ENCODE assay signal across 10 cellular contexts in the genomic region with DNA sequence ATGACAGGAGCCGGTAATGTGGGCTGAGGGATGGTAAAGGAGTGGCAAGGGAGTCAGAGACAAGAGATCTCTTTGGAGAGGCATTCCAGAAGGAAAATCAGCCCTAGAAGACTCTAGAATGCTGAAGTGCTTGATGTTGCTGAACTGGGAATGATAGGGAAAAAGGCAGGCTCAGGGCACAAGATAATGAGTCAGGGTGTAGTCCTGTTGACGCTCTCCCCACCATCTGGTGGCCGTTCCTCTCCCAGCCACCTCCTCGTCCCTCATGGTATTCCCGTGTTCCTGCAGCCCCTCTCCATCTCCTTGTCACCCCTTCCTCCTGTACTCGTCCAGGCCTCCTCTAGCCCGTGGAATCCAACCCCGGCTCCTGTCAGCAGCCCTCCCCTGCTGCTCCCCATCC. TPM values are rescaled to one million over a fixed set of nuclear protein-coding genes. Genes with fewer than 3 reads are reported as not detected.
DNase-seq lines count a peak whose midpoint lies in the region; ATAC-seq and TF ChIP-seq lines count a peak whose summit lies in the region.
"Had no signal": no experiment of that assay in that cellular context is flagged by ENCODE, and none has a peak within 500 bp of the region (broad histone marks: within the 10 kb centered on the region; RNA-seq: fewer than 3 reads in every experiment).

No MANE protein-coding gene starts in this region.

- H3K9me3 Mint-ChIP-seq in stimulated activated naive CD8-positive, alpha-beta T cell treated with anti-CD3 and anti-CD28 coated beads, Interleukin-15, Interleukin-2, amounts not matched to agents 100 ng/mL and 50 ng/mL, for 24 hours, result no peaks in the 10 kb centered on the region
- H3K9me3 Mint-ChIP-seq in T-cell, result no peaks in the 10 kb centered on the region

- no peaks in the 10 kb centered on the region for H3K36me3 Mint-ChIP-seq in stimulated activated naive CD8-positive, alpha-beta T cell treated with anti-CD3 and anti-CD28 coated beads, Interleukin-15, Interleukin-2, amounts not matched to agents 100 ng/mL and 50 ng/mL, for 24 hours (ENCODE audit: low read depth)
- H3K36me3 Mint-ChIP-seq in T-cell, result no peaks in the 10 kb centered on the region

- H3K27ac Mint-ChIP-seq in stimulated activated naive CD8-positive, alpha-beta T cell treated with anti-CD3 and anti-CD28 coated beads, Interleukin-15, Interleukin-2, amounts not matched to agents 100 ng/mL and 50 ng/mL, for 24 hours, result no peak overlapping the region
- peak overlapping the region in 1 of 2 donors; percentile 72 for H3K27ac Mint-ChIP-seq in T-cell

- no peak for DNase-seq in stimulated activated naive CD8-positive, alpha-beta T cell treated with anti-CD3 and anti-CD28 coated beads, Interleukin-15, Interleukin-2, amounts not matched to agents 100 U/mL and 50 U/mL, for 24 hours
- DNase-seq in T-cell (no peak), fibroblast of villous mesenchyme (ENCODE audit: low read depth) (no peak)
- DNase-seq in stimulated activated CD4-positive, alpha-beta T cell treated with anti-CD3 and anti-CD28 coated beads, Interleukin-4, amount 100 ng/mL, for 1 hour, result no peak
- DNase-seq: NCI-H187, stomach had no signal

- peak overlapping the region; percentile 15 for H3K4me3 ChIP-seq in fibroblast of villous mesenchyme (ENCODE audit: low read depth, low read length)

- no peak for TF ChIP-seq CTCF in fibroblast of villous mesenchyme (IDR thresholded peaks at IDR 0.05; ENCODE audit: insufficient read depth, low read depth, low read length)

- no peaks in the 10 kb centered on the region for H3K27me3 Mint-ChIP-seq in stimulated activated naive CD8-positive, alpha-beta T cell treated with anti-CD3 and anti-CD28 coated beads, Interleukin-15, Interleukin-2, amounts not matched to agents 100 ng/mL and 50 ng/mL, for 24 hours
- no peaks in the 10 kb centered on the region for H3K27me3 Mint-ChIP-seq in T-cell

- peak overlapping the region; percentile 42 for H3K4me3 Mint-ChIP-seq in stimulated activated naive CD8-positive, alpha-beta T cell treated with anti-CD3 and anti-CD28 coated beads, Interleukin-15, Interleukin-2, amounts not matched to agents 100 ng/mL and 50 ng/mL, for 24 hours
- peak overlapping the region; percentile 50 to 82 (median 73) for H3K4me3 Mint-ChIP-seq in T-cell

- peaks cover 13% of the 10 kb centered on the region for H3K4me1 Mint-ChIP-seq in stimulated activated naive CD8-positive, alpha-beta T cell treated with anti-CD3 and anti-CD28 coated beads, Interleukin-15, Interleukin-2, amounts not matched to agents 100 ng/mL and 50 ng/mL, for 24 hours (ENCODE audit: low read depth)
- peaks cover 18 to 28% (median 23%) of the 10 kb centered on the region in 3 donors for H3K4me1 Mint-ChIP-seq in T-cell

- ATAC-seq in stimulated activated naive CD8-positive, alpha-beta T cell treated with anti-CD3 and anti-CD28 coated beads, Interleukin-15, Interleukin-2, amounts not matched to agents 100 U/mL and 50 U/mL, for 24 hours, result no peak
- ATAC-seq in T-cell (replicated peaks in 1 of 4) (no peak), GM19035 (IDR thresholded peaks at IDR 0.05; ENCODE audit: unreplicated experiment) (no peak), HG03045 (IDR thresholded peaks at IDR 0.05; ENCODE audit: unreplicated experiment) (no peak), esophagus mucosa (no peak)

- POLR2A ChIA-PET in T-cell (lab: Charles Lee), result no interaction called here

- CTCF ChIA-PET in T-cell (lab: Charles Lee), result interaction anchor here in 1 of 2 donors (0.9 to 1.4 kb wide), 2 partner anchors 11 to 23 kb away, joined by 3 to 4 read pairs; a partner anchor contains a TSS

RNA-seq across cellular contexts. Expression of a gene that starts 11.1 kb away (rescaled TPM):
- total RNA-seq in T-cell, result 100 to 1,000 TPM; 367 to 715 (median 567) TPM
- total RNA-seq in fibroblast of villous mesenchyme, result 545 and 622 TPM in 2 replicates
- total RNA-seq in esophagus mucosa, result 1,863 TPM

RNA-seq across cellular contexts. Expression of a gene that starts 21.3 kb away (rescaled TPM):
- total RNA-seq in T-cell, result 100 to 1,000 TPM in 2 of 5 donors, 10 to 100 TPM in 3; 71.2 to 110 (median 97.9) TPM
- total RNA-seq in fibroblast of villous mesenchyme, result 196 and 209 TPM in 2 replicates
- total RNA-seq in esophagus mucosa, result 112 TPM

RNA-seq across cellular contexts. Expression of a gene that starts 23.4 kb away (rescaled TPM):
- total RNA-seq in T-cell (under 1 TPM in 3 of 5 donors, not detected in 2; 0.25 to 0.32 (median 0.25) TPM), fibroblast of villous mesenchyme (0.32 TPM in 1 of 2 replicates, not detected in the other), esophagus mucosa (0.20 TPM)

RNA-seq across cellular contexts. Expression of a gene that starts 31.5 kb away (rescaled TPM):
- total RNA-seq in T-cell (not detected), fibroblast of villous mesenchyme (not detected in 2 replicates), esophagus mucosa (not detected)
- total RNA-seq: stomach had no signal

RNA-seq across cellular contexts. Expression of a gene that starts 37.3 kb away (rescaled TPM):
- total RNA-seq in T-cell (1 to 10 TPM; 1.4 to 2.0 (median 1.5) TPM), fibroblast of villous mesenchyme (0.32 and 0.43 TPM in 2 replicates), esophagus mucosa (3.6 TPM)
